In genomic region chr6:25053875-25054371, GRCh38 we compare ENCODE assay signal across 8 cellular contexts.
DNase-seq lines count a peak whose midpoint lies in the region; ATAC-seq and TF ChIP-seq lines count a peak whose summit lies in the region.

No MANE protein-coding gene starts in this region.

- H3K27ac ChIP-seq in esophagus squamous epithelium: peak overlapping the region in 1 of 4 donors; percentile 5

- TF ChIP-seq CTCF in GM10248 (IDR thresholded peaks at IDR 0.05; ENCODE audit: control extremely low read depth, extremely low read depth, low read depth, missing control alignments): peak; percentile 13
- no peak for TF ChIP-seq CTCF in astrocyte of the spinal cord (IDR thresholded peaks at IDR 0.05; ENCODE audit: low read depth, low read length)
- TF ChIP-seq CTCF in esophagus squamous epithelium (IDR thresholded peaks at IDR 0.05): no peak

- H3K4me3 Mint-ChIP-seq in stimulated activated effector memory CD8-positive, alpha-beta T cell treated with anti-CD3 and anti-CD28 coated beads, Interleukin-12 subunit alpha, Interleukin-12 subunit beta, amount 100 ng/mL, for 72 hours: peak overlapping the region; percentile 25

- CTCF ChIA-PET in GM10248 (lab: Yijun Ruan, JAX): interaction anchor here (0.9 to 4.5 kb wide), 15 partner anchors 8 to 198 kb away, joined by 3 to 38 read pairs (median 7); no protein-coding TSS in a partner anchor

- H3K27ac Mint-ChIP-seq in stimulated activated effector memory CD8-positive, alpha-beta T cell treated with anti-CD3 and anti-CD28 coated beads, Interleukin-12 subunit alpha, Interleukin-12 subunit beta, amount 100 ng/mL, for 72 hours: peak overlapping the region; percentile 83

- H3K36me3 Mint-ChIP-seq in stimulated activated effector memory CD8-positive, alpha-beta T cell treated with anti-CD3 and anti-CD28 coated beads, Interleukin-12 subunit alpha, Interleukin-12 subunit beta, amount 100 ng/mL, for 72 hours: peaks cover 8% of the 10 kb centered on the region

- H3K36me3 ChIP-seq in esophagus squamous epithelium: no peaks in the 10 kb centered on the region

- ATAC-seq in GM21515 (IDR thresholded peaks at IDR 0.05; ENCODE audit: unreplicated experiment) (peak; percentile 74), HG03575 (IDR thresholded peaks at IDR 0.05; ENCODE audit: extremely low read depth, insufficient number of reproducible peaks, low FRiP score, unreplicated experiment) (peak; percentile 55)
- ATAC-seq in stimulated activated effector memory CD8-positive, alpha-beta T cell treated with anti-CD3 and anti-CD28 coated beads, Interleukin-12 subunit alpha, Interleukin-12 subunit beta, amount 100 ng/mL, for 72 hours: peak; percentile 64

- TF ChIP-seq POLR2A in esophagus squamous epithelium (IDR thresholded peaks at IDR 0.05): no peak

- no peaks in the 10 kb centered on the region for H3K27me3 ChIP-seq in esophagus squamous epithelium

- in situ Hi-C loops in astrocyte of the spinal cord (cut with HindIII; ENCODE audit: low sequenced_read_pairs): no loop called here

- H3K9me3 ChIP-seq in esophagus squamous epithelium: no peaks in the 10 kb centered on the region

- H3K4me1 ChIP-seq in esophagus squamous epithelium: peaks cover 0 to 39% (median 3%) of the 10 kb centered on the region in 3 donors

- DNase-seq in GM10248 (ENCODE audit: extremely low spot score): peak; percentile 48
- peak; percentile 84 for DNase-seq in astrocyte of the spinal cord (ENCODE audit: low read depth, low spot score)
- no peak for DNase-seq in stimulated activated effector memory CD8-positive, alpha-beta T cell treated with anti-CD3 and anti-CD28 coated beads, Interleukin-12 subunit alpha, Interleukin-12 subunit beta, amount 100 ng/mL, for 72 hours (ENCODE audit: low spot score in 2 of 2)
- DNase-seq in esophagus squamous epithelium (lab: John Stamatoyannopoulos, UW): no peak
- DNase-seq in NCI-H524 (lab: John Stamatoyannopoulos, UW): no peak
- DNase-seq in SHP77 (lab: John Stamatoyannopoulos, UW): no peak

- H3K4me1 Mint-ChIP-seq in stimulated activated effector memory CD8-positive, alpha-beta T cell treated with anti-CD3 and anti-CD28 coated beads, Interleukin-12 subunit alpha, Interleukin-12 subunit beta, amount 100 ng/mL, for 72 hours: peaks cover 69% of the 10 kb centered on the region

- 65 to 66% methylated on average over 2 of the region's 2 CpGs for WGBS in esophagus squamous epithelium, 2 donors

- H3K9me3 Mint-ChIP-seq in stimulated activated effector memory CD8-positive, alpha-beta T cell treated with anti-CD3 and anti-CD28 coated beads, Interleukin-12 subunit alpha, Interleukin-12 subunit beta, amount 100 ng/mL, for 72 hours: peaks cover 3% of the 10 kb centered on the region

- H3K4me3 ChIP-seq in astrocyte of the spinal cord (ENCODE audit: low read depth, low read length) (no peak overlapping the region), esophagus squamous epithelium (no peak overlapping the region)

- POLR2A ChIA-PET in GM10248 (lab: Yijun Ruan, JAX): interaction anchor here (0.6 to 0.9 kb wide), 3 partner anchors 11 to 84 kb away, joined by 3 to 5 read pairs (median 3); no protein-coding TSS in a partner anchor

- intact Hi-C loops in esophagus squamous epithelium (cut with DNase I): no loop called here

Comparison
In these comparisons a context has a peak if more than half of its experiments do, and no peak if none do; other contexts are left out.
1. DNase-seq: peak in GM10248 (single experiment) and astrocyte of the spinal cord (single experiment); none in stimulated activated effector memory CD8-positive, alpha-beta T cell treated with anti-CD3 and anti-CD28 coated beads, Interleukin-12 subunit alpha, Interleukin-12 subunit beta, amount 100 ng/mL, for 72 hours (0 of 2), esophagus squamous epithelium (single experiment), NCI-H524 (0 of 2) and SHP77 (0 of 2).
2. Peak in every context shown above with its lines, with median percentiles within 50 percentile points of each other: ATAC-seq.